In the genomic region with DNA sequence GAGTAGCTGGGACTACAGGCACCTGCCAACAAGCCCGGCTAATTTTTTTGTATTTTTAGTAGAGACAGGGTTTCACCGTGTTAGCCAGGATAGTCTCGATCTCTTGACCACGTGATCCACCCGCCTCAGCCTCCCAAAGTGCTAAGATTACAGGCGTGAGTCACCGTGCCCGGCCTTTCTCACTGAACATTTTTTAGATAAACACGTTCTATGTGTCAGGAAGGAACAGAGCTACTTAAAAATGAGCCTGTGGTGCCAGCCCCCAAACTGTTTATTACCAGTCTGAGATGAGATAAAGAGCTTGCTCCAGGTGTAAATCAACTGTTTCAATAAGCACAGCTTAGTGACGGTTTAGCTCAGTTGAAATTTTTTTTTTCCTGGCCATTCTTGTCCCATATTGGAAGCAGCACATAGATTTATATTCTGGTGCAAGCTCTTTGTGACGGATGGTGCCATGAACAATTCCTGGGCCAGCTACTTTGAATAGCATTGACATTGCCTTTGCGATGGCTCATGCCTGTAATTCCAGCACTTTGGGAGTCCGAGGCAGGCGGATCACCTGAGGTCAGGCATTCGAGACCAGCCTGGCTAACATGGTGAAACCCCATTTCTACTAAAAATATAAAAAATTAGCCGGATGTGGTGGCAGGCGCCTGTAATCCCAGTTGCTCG, we compare ENCODE assay signal across 1 cellular context.
TF ChIP-seq lines count a peak whose summit lies in the region.

No MANE protein-coding gene starts in this region.

TF ChIP-seq in HepG2, 621 proteins besides CTCF, POLR2A, EP300 and RAD21:
- peak; percentile 77; the same call in 1 of the 2 replicates for TF ChIP-seq RAD51 (IDR thresholded peaks at IDR 0.05; ENCODE audit: borderline replicate concordance)
- TF ChIP-seq FOSL2 (CRISPR knock-in tag; IDR thresholded peaks at IDR 0.05), result peak; percentile 77
- TF ChIP-seq ZNF460 (CRISPR knock-in tag; IDR thresholded peaks at IDR 0.05; ENCODE audit: borderline replicate concordance), result peak; percentile 83
- 0 out of 2 replicates have a peak, but pooled peaks have one; percentile 30 for TF ChIP-seq ZMYM2 (CRISPR knock-in tag; IDR thresholded peaks at IDR 0.05)
